In the genomic region with DNA sequence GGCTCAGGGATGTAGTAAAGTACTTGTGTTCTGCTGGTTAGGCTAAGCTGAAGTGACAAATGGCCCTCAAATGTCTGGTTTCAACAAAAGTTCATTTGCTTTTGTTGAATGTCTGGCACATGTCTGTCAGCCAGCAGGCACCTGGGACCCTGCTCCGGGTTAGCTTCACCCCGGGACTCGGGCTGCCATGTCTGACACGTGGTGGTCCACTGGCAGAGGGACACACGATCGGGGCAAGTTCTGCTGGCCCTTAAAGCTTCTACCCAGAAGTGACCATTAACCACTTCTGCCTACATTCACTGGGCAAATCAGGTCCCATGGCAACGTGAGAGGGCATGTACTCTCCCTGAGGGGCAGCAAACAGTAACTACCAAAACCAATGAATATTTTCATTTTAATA, we compare ENCODE assay signal across 2 cellular contexts.
TF ChIP-seq lines count a peak whose summit lies in the region.

No MANE protein-coding gene starts in this region.

TF ChIP-seq in GM23338, 12 proteins besides CTCF, POLR2A, EP300 and RAD21 (continued from another document):
- TF ChIP-seq, protein P1, sequence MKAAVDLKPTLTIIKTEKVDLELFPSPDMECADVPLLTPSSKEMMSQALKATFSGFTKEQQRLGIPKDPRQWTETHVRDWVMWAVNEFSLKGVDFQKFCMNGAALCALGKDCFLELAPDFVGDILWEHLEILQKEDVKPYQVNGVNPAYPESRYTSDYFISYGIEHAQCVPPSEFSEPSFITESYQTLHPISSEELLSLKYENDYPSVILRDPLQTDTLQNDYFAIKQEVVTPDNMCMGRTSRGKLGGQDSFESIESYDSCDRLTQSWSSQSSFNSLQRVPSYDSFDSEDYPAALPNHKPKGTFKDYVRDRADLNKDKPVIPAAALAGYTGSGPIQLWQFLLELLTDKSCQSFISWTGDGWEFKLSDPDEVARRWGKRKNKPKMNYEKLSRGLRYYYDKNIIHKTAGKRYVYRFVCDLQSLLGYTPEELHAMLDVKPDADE (IDR thresholded peaks at IDR 0.05), result no peak
- TF ChIP-seq EZH2phosphoT487 (IDR thresholded peaks at IDR 0.05; ENCODE audit: unreplicated experiment), result no peak

TF ChIP-seq in SK-N-SH treated with all-trans-retinoic acid at 6 μM for 48 hours, 23 proteins besides CTCF, POLR2A, EP300 and RAD21 (continued from another document):
- no peak for TF ChIP-seq POU6F1 (CRISPR knock-in tag; IDR thresholded peaks at IDR 0.05; ENCODE audit: borderline replicate concordance, low read depth)
- TF ChIP-seq ZFP3 (CRISPR knock-in tag; IDR thresholded peaks at IDR 0.05), result no peak
- TF ChIP-seq TSHZ2 (CRISPR knock-in tag; IDR thresholded peaks at IDR 0.05), result no peak
- no peak for TF ChIP-seq RARB (CRISPR knock-in tag; IDR thresholded peaks at IDR 0.05)
- no peak for TF ChIP-seq ESRRG (CRISPR knock-in tag; IDR thresholded peaks at IDR 0.05)
- no peak for TF ChIP-seq ARNTL (CRISPR knock-in tag; IDR thresholded peaks at IDR 0.05; ENCODE audit: borderline replicate concordance, low read depth)
- no peak for TF ChIP-seq SNAI2 (CRISPR knock-in tag; IDR thresholded peaks at IDR 0.05)
- no peak for TF ChIP-seq PPARA (CRISPR knock-in tag; IDR thresholded peaks at IDR 0.05; ENCODE audit: borderline replicate concordance)
- no peak for TF ChIP-seq ZFP30 (CRISPR knock-in tag; IDR thresholded peaks at IDR 0.05)
- TF ChIP-seq, protein P2, sequence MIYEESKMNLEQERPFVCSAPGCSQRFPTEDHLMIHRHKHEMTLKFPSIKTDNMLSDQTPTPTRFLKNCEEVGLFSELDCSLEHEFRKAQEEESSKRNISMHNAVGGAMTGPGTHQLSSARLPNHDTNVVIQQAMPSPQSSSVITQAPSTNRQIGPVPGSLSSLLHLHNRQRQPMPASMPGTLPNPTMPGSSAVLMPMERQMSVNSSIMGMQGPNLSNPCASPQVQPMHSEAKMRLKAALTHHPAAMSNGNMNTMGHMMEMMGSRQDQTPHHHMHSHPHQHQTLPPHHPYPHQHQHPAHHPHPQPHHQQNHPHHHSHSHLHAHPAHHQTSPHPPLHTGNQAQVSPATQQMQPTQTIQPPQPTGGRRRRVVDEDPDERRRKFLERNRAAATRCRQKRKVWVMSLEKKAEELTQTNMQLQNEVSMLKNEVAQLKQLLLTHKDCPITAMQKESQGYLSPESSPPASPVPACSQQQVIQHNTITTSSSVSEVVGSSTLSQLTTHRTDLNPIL (CRISPR knock-in tag; IDR thresholded peaks at IDR 0.05; ENCODE audit: low read depth), result no peak
